ENCODE assay signal across 17 cellular contexts in genomic region chr9:81132796-81133195, GRCh38.
DNase-seq lines count a peak whose midpoint lies in the region; ATAC-seq and TF ChIP-seq lines count a peak whose summit lies in the region.
"Had no signal": no experiment of that assay in that cellular context is flagged by ENCODE, and none has a peak within 500 bp of the region (broad histone marks: within the 10 kb centered on the region; RNA-seq: fewer than 3 reads in every experiment).

No MANE protein-coding gene starts in this region.

- H3K4me1 ChIP-seq in BLaER1 = peaks cover 19% of the 10 kb centered on the region
- H3K4me1 ChIP-seq in KMS-11 (ENCODE audit: low read depth, poor library complexity, severe bottlenecking) = peaks cover 14% of the 10 kb centered on the region

- no peak for ATAC-seq in left lobe of liver
- no peak for ATAC-seq in GM21381 (IDR thresholded peaks at IDR 0.05; ENCODE audit: unreplicated experiment)
- ATAC-seq: GM12878, HepG2 had no signal

- H3K4me2 ChIP-seq in BLaER1 (peak overlapping the region; percentile 57), KMS-11 (peak overlapping the region; percentile 30; the same call in 1 of the 2 replicates)

- H3K9ac ChIP-seq in BLaER1 = no peak overlapping the region
- no peak overlapping the region for H3K9ac ChIP-seq in KMS-11

- no peaks in the 10 kb centered on the region for H3K27me3 ChIP-seq in BLaER1
- H3K27me3 ChIP-seq in KMS-11 (ENCODE audit: insufficient read depth, low read depth) = no peaks in the 10 kb centered on the region
- H3K27me3 ChIP-seq: BE2C had no signal

- H4K20me1 ChIP-seq in BLaER1 (no peaks in the 10 kb centered on the region), KMS-11 (ENCODE audit: insufficient read depth) (no peaks in the 10 kb centered on the region)

- peaks cover 14% of the 10 kb centered on the region; the same call in 1 of the 2 replicates for H3K9me3 ChIP-seq in BLaER1
- H3K9me3 ChIP-seq: BE2C had no signal

- no peak overlapping the region for H2AFZ ChIP-seq in KMS-11 (ENCODE audit: low read depth)

- H3K4me3 ChIP-seq in BLaER1 (no peak overlapping the region), KMS-11 (IDR thresholded peaks at IDR 0.05; ENCODE audit: insufficient read depth, low read depth, low read length) (no peak overlapping the region)
- H3K4me3 ChIP-seq: GM12878 had no signal

- H3K27ac ChIP-seq in BLaER1 (no peak overlapping the region), KMS-11 (no peak overlapping the region)

- H3K79me2 ChIP-seq in KMS-11 (ENCODE audit: insufficient read depth, low read depth) = no peaks in the 10 kb centered on the region

- no peak for TF ChIP-seq CTCF in KMS-11 (conservative IDR thresholded peaks at IDR 0.05; ENCODE audit: low read depth, low read length)

- DNase-seq in amniotic epithelial cell (ENCODE audit: low read depth) (peak; percentile 69), iris pigment epithelial cell (ENCODE audit: low read depth) (peak; percentile 27), left lobe of liver (ENCODE audit: low spot score) (no peak), NCI-H146 (lab: John Stamatoyannopoulos, UW) (no peak), amygdala (lab: John Stamatoyannopoulos, UW) (no peak)
- DNase-seq: BE2C; CD4-positive, alpha-beta memory T cell; DMS153; NCI-H1105 treated with DMSO at 0.1 percent for 48 hours; NCI-H1694 treated with DMSO at 0.1 percent for 48 hours; NCI-H510A; NCI-H748 treated with DMSO at 0.1 percent for 48 hours had no signal

- H3K36me3 ChIP-seq in BLaER1 = no peaks in the 10 kb centered on the region
- no peaks in the 10 kb centered on the region for H3K36me3 ChIP-seq in KMS-11 (ENCODE audit: insufficient read depth)
- H3K36me3 ChIP-seq: BE2C had no signal

Comparison
In these comparisons a context has a peak if more than half of its experiments do, and no peak if none do; other contexts are left out.
1. DNase-seq: peak in amniotic epithelial cell (single experiment) and iris pigment epithelial cell (single experiment); none in left lobe of liver (single experiment), NCI-H146 (single experiment) and amygdala (0 of 56).